Comparison of ENCODE assay signal across 8 cellular contexts in genomic region chr11:119120639-119121007, GRCh38. TPM values are rescaled to one million over a fixed set of nuclear protein-coding genes. Genes with fewer than 3 reads are reported as not detected.
A peak's percentile ranks its signal among the peaks of the same experiment; 100 is the strongest.
DNase-seq lines count a peak whose midpoint lies in the region; ATAC-seq and TF ChIP-seq lines count a peak whose summit lies in the region.

No MANE protein-coding gene starts in this region.

- no peaks in the 10 kb centered on the region for H3K36me3 ChIP-seq in colonic mucosa

- H3K27me3 Mint-ChIP-seq in naive B cell, result no peaks in the 10 kb centered on the region

- H3K36me3 Mint-ChIP-seq in naive B cell, result no peaks in the 10 kb centered on the region

- DNase-seq in NCI-H1417 (lab: John Stamatoyannopoulos, UW) (peak; percentile 43 to 90 (median 74)), NCI-H1417 treated with DMSO at 0.1 percent for 48 hours (lab: John Stamatoyannopoulos, UW) (no peak), NCI-H446 (lab: John Stamatoyannopoulos, UW) (peak; percentile 51 to 52), colonic mucosa (no peak), naive B cell (no peak), OCI-M2 (lab: John Stamatoyannopoulos, UW; ENCODE audit: unreplicated experiment) (no peak)

- intact Hi-C loops in colonic mucosa (cut with DNase I), result no loop called here

- no peaks in the 10 kb centered on the region for H3K9me3 ChIP-seq in colonic mucosa

- ATAC-seq in naive B cell (ENCODE audit: low read depth in 2 of 2), result no peak
- no peak for ATAC-seq in GM18517 (IDR thresholded peaks at IDR 0.05; ENCODE audit: unreplicated experiment)
- no peak for ATAC-seq in HG03565 (IDR thresholded peaks at IDR 0.05; ENCODE audit: unreplicated experiment)

- H3K9me3 Mint-ChIP-seq in naive B cell, result no peaks in the 10 kb centered on the region

- H3K4me3 Mint-ChIP-seq in naive B cell, result peak overlapping the region; percentile 85 to 98 (median 94)

- H3K4me1 Mint-ChIP-seq in naive B cell, result peaks cover 30 to 42% (median 40%) of the 10 kb centered on the region in 3 donors

- H3K27ac ChIP-seq in colonic mucosa, result no peak overlapping the region

- peaks cover 5% of the 10 kb centered on the region for H3K4me1 ChIP-seq in colonic mucosa

- peak overlapping the region; percentile 91 to 99 (median 96) for H3K27ac Mint-ChIP-seq in naive B cell

- H3K4me3 ChIP-seq in colonic mucosa, result peak overlapping the region; percentile 79

- H3K9ac ChIP-seq in colonic mucosa (ENCODE audit: low read depth in 2 of 2, low read length in 2 of 2), result peak overlapping the region in 1 of 2 donors; percentile 87

- no peak for TF ChIP-seq CTCF in colonic mucosa (IDR thresholded peaks at IDR 0.05)

- H3K27me3 ChIP-seq in colonic mucosa, result no peaks in the 10 kb centered on the region

RNA-seq across cellular contexts. Expression of gene HINFP, which starts 0.8 kb away (rescaled TPM):
- total RNA-seq in colonic mucosa, result 10 to 100 TPM; 31.9 to 33.3 TPM
- 10 to 100 TPM in 3 of 6 donors, 1 to 10 TPM in 3; 7.0 to 19.3 (median 9.9) TPM for polyA plus RNA-seq in naive B cell (ENCODE audit: low read depth in 6 of 6)

RNA-seq across cellular contexts. Expression of gene C2CD2L, which starts 13.5 kb away (rescaled TPM):
- 10 to 100 TPM; 20.6 to 27.9 TPM for total RNA-seq in colonic mucosa
- 1 to 10 TPM in 5 of 6 donors, under 1 TPM in 1; 0.55 to 3.8 (median 2.0) TPM for polyA plus RNA-seq in naive B cell (ENCODE audit: low read depth in 6 of 6)

RNA-seq across cellular contexts. Expression of gene DPAGT1, which starts 19.0 kb away (rescaled TPM):
- total RNA-seq in colonic mucosa, result 100 to 1,000 TPM in 1 of 2 donors, 10 to 100 TPM in 1; 39.4 to 104 TPM
- 10 to 100 TPM; 29.7 to 61.6 (median 34.5) TPM for polyA plus RNA-seq in naive B cell (ENCODE audit: low read depth in 6 of 6)

RNA-seq across cellular contexts. Expression of gene ABCG4, which starts 28.2 kb away (rescaled TPM):
- total RNA-seq in colonic mucosa, result under 1 TPM; 0.05 to 0.22 TPM
- polyA plus RNA-seq in naive B cell (ENCODE audit: low read depth in 6 of 6), result not detected

RNA-seq across cellular contexts. Expression of gene HMBS, which starts 35.9 kb away (rescaled TPM):
- 10 to 100 TPM; 18.7 to 50.5 TPM for total RNA-seq in colonic mucosa
- 10 to 100 TPM; 11.7 to 26.8 (median 16.4) TPM for polyA plus RNA-seq in naive B cell (ENCODE audit: low read depth in 6 of 6)

Comparison
In these comparisons a context has a peak if more than half of its experiments do, and no peak if none do; other contexts are left out.
1. DNase-seq: peak in NCI-H1417 (3 of 3) and NCI-H446 (2 of 2); none in NCI-H1417 treated with DMSO at 0.1 percent for 48 hours (single experiment), colonic mucosa (single experiment), naive B cell (single experiment) and OCI-M2 (single experiment).